Comparison of ENCODE assay signal across 2 cellular contexts in the genomic region with DNA sequence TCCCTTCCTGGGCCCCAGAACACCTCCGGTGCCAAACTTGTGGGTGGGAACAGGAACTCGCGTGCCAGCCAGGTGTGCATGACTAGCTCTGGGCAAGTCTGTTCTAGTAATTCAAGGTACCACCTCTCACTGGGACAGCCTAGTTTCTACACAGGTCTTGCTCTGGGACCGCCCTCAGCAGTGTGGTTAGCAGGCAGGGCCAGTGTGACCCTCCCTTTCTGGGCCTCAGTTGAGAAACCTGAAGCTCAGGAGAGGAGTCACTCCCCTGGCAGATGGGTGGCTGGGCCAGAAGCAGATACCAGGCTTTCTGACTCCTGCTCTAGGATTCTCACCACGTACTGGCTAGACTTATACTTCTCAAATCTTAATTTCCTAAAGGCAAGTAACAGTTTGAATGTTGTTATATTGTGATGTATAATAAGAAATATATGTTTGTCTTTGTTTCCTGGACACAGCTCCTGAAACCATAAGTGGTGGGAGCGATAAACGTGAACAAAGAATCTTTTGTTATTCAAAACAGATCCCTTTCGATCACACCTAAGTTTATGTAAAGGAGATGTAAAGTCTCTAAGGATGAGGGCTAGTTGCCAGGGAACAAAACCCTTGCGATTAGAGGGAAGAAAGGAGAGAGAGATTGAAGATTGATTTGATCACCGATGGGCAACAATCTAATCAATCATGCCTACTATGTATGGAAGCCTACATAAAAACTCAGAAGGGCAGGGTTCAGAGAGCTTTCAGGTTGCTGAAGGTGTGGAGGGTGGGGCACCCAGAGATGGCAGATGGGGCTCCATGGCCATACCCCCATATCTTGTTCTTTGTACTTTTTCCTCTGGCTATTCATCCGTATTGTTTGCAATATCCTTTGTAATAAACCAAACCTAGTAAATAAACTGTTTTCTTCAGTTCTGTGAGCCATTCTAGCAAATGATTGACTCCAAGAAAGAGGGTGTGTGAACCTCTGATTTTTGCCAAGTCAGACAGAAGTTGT.
TF ChIP-seq lines count a peak whose summit lies in the region.

No MANE protein-coding gene starts in this region.

TF ChIP-seq in liver, 16 proteins besides CTCF, POLR2A, EP300 and RAD21:
- TF ChIP-seq EGR1 (IDR thresholded peaks at IDR 0.05; ENCODE audit: low read depth in 2 of 2) (no peak), YY1 (IDR thresholded peaks at IDR 0.05) (no peak), RXRA (IDR thresholded peaks at IDR 0.05) (no peak), FOXA1 (IDR thresholded peaks at IDR 0.05) (no peak), MAX (IDR thresholded peaks at IDR 0.05) (no peak), HNF4A (conservative IDR thresholded peaks at IDR 0.05) (no peak), HNF4G (IDR thresholded peaks at IDR 0.05) (no peak), NR2F2 (IDR thresholded peaks at IDR 0.05) (no peak), GABPA (IDR thresholded peaks at IDR 0.05 in 1 of 2, conservative IDR thresholded peaks at IDR 0.05 in 1 of 2) (no peak), FOXA2 (IDR thresholded peaks at IDR 0.05) (no peak), TAF1 (conservative IDR thresholded peaks at IDR 0.05) (no peak), JUND (IDR thresholded peaks at IDR 0.05) (no peak), SP1 (IDR thresholded peaks at IDR 0.05) (no peak)
- TF ChIP-seq, protein P1, sequence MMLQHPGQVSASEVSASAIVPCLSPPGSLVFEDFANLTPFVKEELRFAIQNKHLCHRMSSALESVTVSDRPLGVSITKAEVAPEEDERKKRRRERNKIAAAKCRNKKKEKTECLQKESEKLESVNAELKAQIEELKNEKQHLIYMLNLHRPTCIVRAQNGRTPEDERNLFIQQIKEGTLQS (IDR thresholded peaks at IDR 0.05): no peak
- TF ChIP-seq, protein P2, sequence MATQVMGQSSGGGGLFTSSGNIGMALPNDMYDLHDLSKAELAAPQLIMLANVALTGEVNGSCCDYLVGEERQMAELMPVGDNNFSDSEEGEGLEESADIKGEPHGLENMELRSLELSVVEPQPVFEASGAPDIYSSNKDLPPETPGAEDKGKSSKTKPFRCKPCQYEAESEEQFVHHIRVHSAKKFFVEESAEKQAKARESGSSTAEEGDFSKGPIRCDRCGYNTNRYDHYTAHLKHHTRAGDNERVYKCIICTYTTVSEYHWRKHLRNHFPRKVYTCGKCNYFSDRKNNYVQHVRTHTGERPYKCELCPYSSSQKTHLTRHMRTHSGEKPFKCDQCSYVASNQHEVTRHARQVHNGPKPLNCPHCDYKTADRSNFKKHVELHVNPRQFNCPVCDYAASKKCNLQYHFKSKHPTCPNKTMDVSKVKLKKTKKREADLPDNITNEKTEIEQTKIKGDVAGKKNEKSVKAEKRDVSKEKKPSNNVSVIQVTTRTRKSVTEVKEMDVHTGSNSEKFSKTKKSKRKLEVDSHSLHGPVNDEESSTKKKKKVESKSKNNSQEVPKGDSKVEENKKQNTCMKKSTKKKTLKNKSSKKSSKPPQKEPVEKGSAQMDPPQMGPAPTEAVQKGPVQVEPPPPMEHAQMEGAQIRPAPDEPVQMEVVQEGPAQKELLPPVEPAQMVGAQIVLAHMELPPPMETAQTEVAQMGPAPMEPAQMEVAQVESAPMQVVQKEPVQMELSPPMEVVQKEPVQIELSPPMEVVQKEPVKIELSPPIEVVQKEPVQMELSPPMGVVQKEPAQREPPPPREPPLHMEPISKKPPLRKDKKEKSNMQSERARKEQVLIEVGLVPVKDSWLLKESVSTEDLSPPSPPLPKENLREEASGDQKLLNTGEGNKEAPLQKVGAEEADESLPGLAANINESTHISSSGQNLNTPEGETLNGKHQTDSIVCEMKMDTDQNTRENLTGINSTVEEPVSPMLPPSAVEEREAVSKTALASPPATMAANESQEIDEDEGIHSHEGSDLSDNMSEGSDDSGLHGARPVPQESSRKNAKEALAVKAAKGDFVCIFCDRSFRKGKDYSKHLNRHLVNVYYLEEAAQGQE (IDR thresholded peaks at IDR 0.05): no peak
- TF ChIP-seq, protein P3, sequence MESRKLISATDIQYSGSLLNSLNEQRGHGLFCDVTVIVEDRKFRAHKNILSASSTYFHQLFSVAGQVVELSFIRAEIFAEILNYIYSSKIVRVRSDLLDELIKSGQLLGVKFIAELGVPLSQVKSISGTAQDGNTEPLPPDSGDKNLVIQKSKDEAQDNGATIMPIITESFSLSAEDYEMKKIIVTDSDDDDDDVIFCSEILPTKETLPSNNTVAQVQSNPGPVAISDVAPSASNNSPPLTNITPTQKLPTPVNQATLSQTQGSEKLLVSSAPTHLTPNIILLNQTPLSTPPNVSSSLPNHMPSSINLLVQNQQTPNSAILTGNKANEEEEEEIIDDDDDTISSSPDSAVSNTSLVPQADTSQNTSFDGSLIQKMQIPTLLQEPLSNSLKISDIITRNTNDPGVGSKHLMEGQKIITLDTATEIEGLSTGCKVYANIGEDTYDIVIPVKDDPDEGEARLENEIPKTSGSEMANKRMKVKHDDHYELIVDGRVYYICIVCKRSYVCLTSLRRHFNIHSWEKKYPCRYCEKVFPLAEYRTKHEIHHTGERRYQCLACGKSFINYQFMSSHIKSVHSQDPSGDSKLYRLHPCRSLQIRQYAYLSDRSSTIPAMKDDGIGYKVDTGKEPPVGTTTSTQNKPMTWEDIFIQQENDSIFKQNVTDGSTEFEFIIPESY (IDR thresholded peaks at IDR 0.05): no peak

TF ChIP-seq in HepG2, 621 proteins besides CTCF, POLR2A, EP300 and RAD21:
- TF ChIP-seq HOXD1 (CRISPR knock-in tag; IDR thresholded peaks at IDR 0.05) (no peak), MATR3 (CRISPR knock-in tag; IDR thresholded peaks at IDR 0.05) (no peak), ZNF234 (CRISPR knock-in tag; conservative IDR thresholded peaks at IDR 0.05) (no peak), ZSCAN5A (CRISPR knock-in tag; IDR thresholded peaks at IDR 0.05; ENCODE audit: borderline replicate concordance) (no peak), IKZF4 (CRISPR knock-in tag; IDR thresholded peaks at IDR 0.05; ENCODE audit: borderline replicate concordance, low read depth, not compliant biosample characterization) (no peak), ZNF800 (CRISPR knock-in tag; IDR thresholded peaks at IDR 0.05) (no peak), ZNF121 (CRISPR knock-in tag; IDR thresholded peaks at IDR 0.05) (no peak), FOXA3 (CRISPR knock-in tag; IDR thresholded peaks at IDR 0.05) (no peak), HNRNPLL (IDR thresholded peaks at IDR 0.05; ENCODE audit: low read depth, low read length, poor library complexity, severe bottlenecking) (no peak), ZNF530 (CRISPR knock-in tag; IDR thresholded peaks at IDR 0.05; ENCODE audit: low read depth) (no peak)
- TF ChIP-seq, protein P4, sequence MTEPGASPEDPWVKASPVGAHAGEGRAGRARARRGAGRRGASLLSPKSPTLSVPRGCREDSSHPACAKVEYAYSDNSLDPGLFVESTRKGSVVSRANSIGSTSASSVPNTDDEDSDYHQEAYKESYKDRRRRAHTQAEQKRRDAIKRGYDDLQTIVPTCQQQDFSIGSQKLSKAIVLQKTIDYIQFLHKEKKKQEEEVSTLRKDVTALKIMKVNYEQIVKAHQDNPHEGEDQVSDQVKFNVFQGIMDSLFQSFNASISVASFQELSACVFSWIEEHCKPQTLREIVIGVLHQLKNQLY (CRISPR knock-in tag; IDR thresholded peaks at IDR 0.05): no peak
